ENCODE assay signal across 18 cellular contexts in genomic region chr11:10409207-10409661, GRCh38. TPM values are rescaled to one million over a fixed set of nuclear protein-coding genes. Genes with fewer than 3 reads are reported as not detected.
DNase-seq lines count a peak whose midpoint lies in the region; ATAC-seq and TF ChIP-seq lines count a peak whose summit lies in the region.
"Had no signal": no experiment of that assay in that cellular context is flagged by ENCODE, and none has a peak within 500 bp of the region (broad histone marks: within the 10 kb centered on the region; RNA-seq: fewer than 3 reads in every experiment).

No MANE protein-coding gene starts in this region.

- H3K14ac ChIP-seq in H9 (ENCODE audit: insufficient read depth, low read length): no peak overlapping the region

- no peaks in the 10 kb centered on the region for H3K36me3 Mint-ChIP-seq in activated CD4-positive, alpha-beta T cell treated with anti-CD3 and anti-CD28 coated beads, Interleukin-2, amount 10 ng/mL, durations not matched to agents 24 days and 14 days (ENCODE audit: low read depth)
- no peaks in the 10 kb centered on the region; a peak in 1 of 7 replicates for H3K36me3 Mint-ChIP-seq in H9 (ENCODE audit: insufficient read depth in 1 of 3, low read depth in 3 of 3)
- peaks cover 3% of the 10 kb centered on the region for H3K36me3 Mint-ChIP-seq in activated T-helper 1 cell treated with anti-CD3 and anti-CD28 coated beads, Interleukin-12 subunit alpha, Interleukin-12 subunit beta, Interleukin-2, Interleukin-4 antibody, amounts not matched to agents 30 ng/mL and 10 ng/mL and 1 ng/mL, durations not matched to agents 14 hours and 24 hours and 36 hours (ENCODE audit: low read depth)
- no peaks in the 10 kb centered on the region for H3K36me3 Mint-ChIP-seq in natural killer cell
- H3K36me3 Mint-ChIP-seq: type B pancreatic cell had no signal

- H2BK120ac ChIP-seq in H9 (ENCODE audit: low read depth, low read length, poor library complexity, severe bottlenecking): no peak overlapping the region

- H2BK20ac ChIP-seq in H9 (ENCODE audit: low read depth, low read length, poor library complexity, severe bottlenecking): no peak overlapping the region

- no peak overlapping the region for H2BK5ac ChIP-seq in H9 (ENCODE audit: insufficient read length, low read length)

- no peak overlapping the region for H3K4me2 ChIP-seq in H9 (ENCODE audit: insufficient read depth, insufficient read length, low read length)

- H3K79me1 ChIP-seq in H9 (ENCODE audit: insufficient read depth, low read depth, low read length, poor library complexity, severe bottlenecking): no peaks in the 10 kb centered on the region

- H3K9ac ChIP-seq in H9 (ENCODE audit: extremely low read depth, insufficient read length, low read length): no peak overlapping the region

- no peaks in the 10 kb centered on the region for H3K9me3 Mint-ChIP-seq in activated CD4-positive, alpha-beta T cell treated with anti-CD3 and anti-CD28 coated beads, Interleukin-2, amount 10 ng/mL, durations not matched to agents 24 days and 14 days
- H3K9me3 Mint-ChIP-seq in H9 (no peaks in the 10 kb centered on the region), natural killer cell (no peaks in the 10 kb centered on the region)
- no peaks in the 10 kb centered on the region for H3K9me3 Mint-ChIP-seq in activated T-helper 1 cell treated with anti-CD3 and anti-CD28 coated beads, Interleukin-12 subunit alpha, Interleukin-12 subunit beta, Interleukin-2, Interleukin-4 antibody, amounts not matched to agents 30 ng/mL and 10 ng/mL and 1 ng/mL, durations not matched to agents 14 hours and 24 hours and 36 hours
- H3K9me3 Mint-ChIP-seq: type B pancreatic cell had no signal

- H2BK15ac ChIP-seq in H9 (ENCODE audit: low read depth, low read length): no peak overlapping the region

- no peaks in the 10 kb centered on the region for H3K27me3 ChIP-seq in H9 (ENCODE audit: insufficient read depth, low read length)
- H3K27me3 ChIP-seq: MG63 had no signal

- H4K5ac ChIP-seq in H9 (ENCODE audit: insufficient read length, low read depth, low read length): no peak overlapping the region

- no peak overlapping the region for H2BK12ac ChIP-seq in H9 (ENCODE audit: insufficient read length, low read depth, low read length)

- H2AFZ ChIP-seq in H9 (ENCODE audit: low read length): no peak overlapping the region

- H3K27me3 Mint-ChIP-seq in activated CD4-positive, alpha-beta T cell treated with anti-CD3 and anti-CD28 coated beads, Interleukin-2, amount 10 ng/mL, durations not matched to agents 24 days and 14 days: peaks cover 10% of the 10 kb centered on the region
- H3K27me3 Mint-ChIP-seq in H9 (ENCODE audit: low read depth) (no peaks in the 10 kb centered on the region), natural killer cell (ENCODE audit: low read depth in 2 of 2) (peaks cover 0 to 3% of the 10 kb centered on the region in 2 donors)
- H3K27me3 Mint-ChIP-seq in activated T-helper 1 cell treated with anti-CD3 and anti-CD28 coated beads, Interleukin-12 subunit alpha, Interleukin-12 subunit beta, Interleukin-2, Interleukin-4 antibody, amounts not matched to agents 30 ng/mL and 10 ng/mL and 1 ng/mL, durations not matched to agents 14 hours and 24 hours and 36 hours (ENCODE audit: insufficient read depth): peaks cover 9% of the 10 kb centered on the region
- H3K27me3 Mint-ChIP-seq: type B pancreatic cell had no signal

- H3K56ac ChIP-seq in H9 (ENCODE audit: insufficient read length, low read depth, low read length): no peak overlapping the region

- H4K20me1 ChIP-seq in H9 (ENCODE audit: control insufficient read depth, insufficient read depth, insufficient read length): no peaks in the 10 kb centered on the region

- no peak overlapping the region for H3K27ac Mint-ChIP-seq in activated CD4-positive, alpha-beta T cell treated with anti-CD3 and anti-CD28 coated beads, Interleukin-2, amount 10 ng/mL, durations not matched to agents 24 days and 14 days
- H3K27ac Mint-ChIP-seq in H9 (peak overlapping the region in 1 of 3 experiments; percentile 76; a peak in 3 of 7 replicates), natural killer cell (peak overlapping the region in 1 of 2 donors; percentile 87)
- peak overlapping the region; percentile 42 for H3K27ac Mint-ChIP-seq in activated T-helper 1 cell treated with anti-CD3 and anti-CD28 coated beads, Interleukin-12 subunit alpha, Interleukin-12 subunit beta, Interleukin-2, Interleukin-4 antibody, amounts not matched to agents 30 ng/mL and 10 ng/mL and 1 ng/mL, durations not matched to agents 14 hours and 24 hours and 36 hours
- H3K27ac Mint-ChIP-seq: type B pancreatic cell had no signal

- no peaks in the 10 kb centered on the region for H3K4me1 ChIP-seq in H9 (ENCODE audit: insufficient read depth, low read length)

- no peak overlapping the region for H3K4me3 Mint-ChIP-seq in activated CD4-positive, alpha-beta T cell treated with anti-CD3 and anti-CD28 coated beads, Interleukin-2, amount 10 ng/mL, durations not matched to agents 24 days and 14 days
- H3K4me3 Mint-ChIP-seq in H9 (no peak overlapping the region), natural killer cell (peak overlapping the region; percentile 39)
- H3K4me3 Mint-ChIP-seq in activated T-helper 1 cell treated with anti-CD3 and anti-CD28 coated beads, Interleukin-12 subunit alpha, Interleukin-12 subunit beta, Interleukin-2, Interleukin-4 antibody, amounts not matched to agents 30 ng/mL and 10 ng/mL and 1 ng/mL, durations not matched to agents 14 hours and 24 hours and 36 hours: peak overlapping the region; percentile 13
- H3K4me3 Mint-ChIP-seq: type B pancreatic cell had no signal

- no peak overlapping the region for H2AK5ac ChIP-seq in H9 (ENCODE audit: insufficient read length, low read length)

- peak; percentile 53 for DNase-seq in activated CD4-positive, alpha-beta T cell treated with anti-CD3 and anti-CD28 coated beads, Interleukin-2, amount 10 ng/mL, durations not matched to agents 24 days and 14 days
- no peak for DNase-seq in activated CD4-positive, alpha-beta T cell treated with anti-CD3 and anti-CD28 coated beads for 48 hours
- DNase-seq in H9 (peak; percentile 19), natural killer cell (no peak), substantia nigra (lab: John Stamatoyannopoulos, UW) (no peak)
- DNase-seq in activated T-helper 1 cell treated with anti-CD3 and anti-CD28 coated beads, Interleukin-12 subunit alpha, Interleukin-12 subunit beta, Interleukin-2, Interleukin-4 antibody, amounts not matched to agents 30 ng/mL and 10 ng/mL and 1 ng/mL, durations not matched to agents 14 hours and 24 hours and 36 hours (ENCODE audit: low spot score): no peak
- DNase-seq: activated CD4-positive, alpha-beta T cell treated with anti-CD3 and anti-CD28 coated beads for 1 hour; activated T-cell treated with anti-CD3 and anti-CD28 coated beads, Interleukin-2, amount 50 U/mL, for 1 hour; DMS79 treated with DMSO at 0.1 percent for 48 hours; erythroblast; mammary epithelial cell; MG63; NCI-H1694; NCI-H226; stimulated activated naive CD4-positive, alpha-beta T cell had no signal

- no peak overlapping the region for H4K91ac ChIP-seq in H9 (ENCODE audit: insufficient read length, low read depth, low read length)

- no peak overlapping the region for H4K8ac ChIP-seq in H9 (replicated peaks; ENCODE audit: insufficient read length, low read depth, low read length)

- H3K23me2 ChIP-seq in H9 (ENCODE audit: insufficient read length, low read depth, low read length, poor library complexity, severe bottlenecking): no peaks in the 10 kb centered on the region

- ATAC-seq in natural killer cell (peak in 1 of 3 donors; percentile 48), HG03439 (IDR thresholded peaks at IDR 0.05; ENCODE audit: unreplicated experiment) (no peak), GM18907 (IDR thresholded peaks at IDR 0.05; ENCODE audit: unreplicated experiment) (no peak)

- no peaks in the 10 kb centered on the region for H3K9me3 ChIP-seq in H9 (ENCODE audit: control insufficient read depth, low read depth, low read length)
- H3K9me3 ChIP-seq: MG63 had no signal

- H3K23ac ChIP-seq in H9 (ENCODE audit: insufficient read length, low read depth, low read length): no peak overlapping the region

- no CpG with 5 or more reads among the region's 3 CpGs for WGBS in H9 (ENCODE audit: extremely low coverage, insufficient read length, low lambda C conversion rate)

- TF ChIP-seq CTCF in H9 (conservative IDR thresholded peaks at IDR 0.05): no peak
- no peak for TF ChIP-seq CTCF in natural killer cell (IDR thresholded peaks at IDR 0.05)

- intact Hi-C loops in activated CD4-positive, alpha-beta T cell treated with anti-CD3 and anti-CD28 coated beads, Interleukin-2, amount 10 ng/mL, durations not matched to agents 24 days and 14 days (cut with micrococcal nuclease): loop anchor here (5.0 kb wide), 1 partner anchor 118 kb away; no protein-coding TSS in a partner anchor
- intact Hi-C loops in activated T-helper 1 cell treated with anti-CD3 and anti-CD28 coated beads, Interleukin-12 subunit alpha, Interleukin-12 subunit beta, Interleukin-2, Interleukin-4 antibody, amounts not matched to agents 30 ng/mL and 10 ng/mL and 1 ng/mL, durations not matched to agents 14 hours and 24 hours and 36 hours (cut with micrococcal nuclease): no loop called here
- intact Hi-C loops in natural killer cell (cut with micrococcal nuclease): no loop called here

- H3K4me1 Mint-ChIP-seq in activated CD4-positive, alpha-beta T cell treated with anti-CD3 and anti-CD28 coated beads, Interleukin-2, amount 10 ng/mL, durations not matched to agents 24 days and 14 days: peaks cover 25% of the 10 kb centered on the region
- H3K4me1 Mint-ChIP-seq in H9 (peaks cover 6 to 8% of the 10 kb centered on the region in 2 experiments), natural killer cell (peaks cover 57 to 68% of the 10 kb centered on the region in 2 donors)
- H3K4me1 Mint-ChIP-seq in activated T-helper 1 cell treated with anti-CD3 and anti-CD28 coated beads, Interleukin-12 subunit alpha, Interleukin-12 subunit beta, Interleukin-2, Interleukin-4 antibody, amounts not matched to agents 30 ng/mL and 10 ng/mL and 1 ng/mL, durations not matched to agents 14 hours and 24 hours and 36 hours (ENCODE audit: low read depth): peaks cover 33% of the 10 kb centered on the region

- H3K27ac ChIP-seq in H9 (ENCODE audit: insufficient read length, low read depth, low read length) (no peak overlapping the region), substantia nigra (ENCODE audit: low read depth, low read length, poor library complexity, severe bottlenecking) (no peak overlapping the region)

- H3K79me2 ChIP-seq in H9 (ENCODE audit: insufficient read depth, low read length): no peaks in the 10 kb centered on the region

- no peak overlapping the region for H3K4ac ChIP-seq in H9 (ENCODE audit: low read depth, low read length)

- no peak overlapping the region for H3K18ac ChIP-seq in H9 (ENCODE audit: insufficient read length, low read depth, low read length)

- no peak overlapping the region for H3T11ph ChIP-seq in H9 (ENCODE audit: low read length)

RNA-seq across cellular contexts. Expression of gene AMPD3, which starts 45.8 kb away (rescaled TPM):
- total RNA-seq in activated CD4-positive, alpha-beta T cell treated with anti-CD3 and anti-CD28 coated beads, Interleukin-2, amount 10 ng/mL, durations not matched to agents 24 days and 14 days: 14.5 and 18.3 TPM in 2 replicates
- 4.6 and 5.9 TPM in 2 replicates for total RNA-seq in H9 (2021)
- 13.9 and 14.3 TPM in 2 replicates for total RNA-seq in activated T-helper 1 cell treated with anti-CD3 and anti-CD28 coated beads, Interleukin-12 subunit alpha, Interleukin-12 subunit beta, Interleukin-2, Interleukin-4 antibody, amounts not matched to agents 30 ng/mL and 10 ng/mL and 1 ng/mL, durations not matched to agents 14 hours and 24 hours and 36 hours
- total RNA-seq in natural killer cell: 1 to 10 TPM; 5.5 to 9.2 (median 6.8) TPM

Comparison
In these comparisons a context has a peak if more than half of its experiments do, and no peak if none do; other contexts are left out.
1. DNase-seq: peak in activated CD4-positive, alpha-beta T cell treated with anti-CD3 and anti-CD28 coated beads, Interleukin-2, amount 10 ng/mL, durations not matched to agents 24 days and 14 days (single experiment) and H9 (single experiment); none in activated CD4-positive, alpha-beta T cell treated with anti-CD3 and anti-CD28 coated beads for 48 hours (single experiment), activated T-helper 1 cell treated with anti-CD3 and anti-CD28 coated beads, Interleukin-12 subunit alpha, Interleukin-12 subunit beta, Interleukin-2, Interleukin-4 antibody, amounts not matched to agents 30 ng/mL and 10 ng/mL and 1 ng/mL, durations not matched to agents 14 hours and 24 hours and 36 hours (single experiment), natural killer cell (single experiment) and substantia nigra (0 of 49).
2. H3K4me3 Mint-ChIP-seq: peak in activated T-helper 1 cell treated with anti-CD3 and anti-CD28 coated beads, Interleukin-12 subunit alpha, Interleukin-12 subunit beta, Interleukin-2, Interleukin-4 antibody, amounts not matched to agents 30 ng/mL and 10 ng/mL and 1 ng/mL, durations not matched to agents 14 hours and 24 hours and 36 hours (single experiment) and natural killer cell (single experiment); none in activated CD4-positive, alpha-beta T cell treated with anti-CD3 and anti-CD28 coated beads, Interleukin-2, amount 10 ng/mL, durations not matched to agents 24 days and 14 days (single experiment) and H9 (0 of 2).